In the genomic region with DNA sequence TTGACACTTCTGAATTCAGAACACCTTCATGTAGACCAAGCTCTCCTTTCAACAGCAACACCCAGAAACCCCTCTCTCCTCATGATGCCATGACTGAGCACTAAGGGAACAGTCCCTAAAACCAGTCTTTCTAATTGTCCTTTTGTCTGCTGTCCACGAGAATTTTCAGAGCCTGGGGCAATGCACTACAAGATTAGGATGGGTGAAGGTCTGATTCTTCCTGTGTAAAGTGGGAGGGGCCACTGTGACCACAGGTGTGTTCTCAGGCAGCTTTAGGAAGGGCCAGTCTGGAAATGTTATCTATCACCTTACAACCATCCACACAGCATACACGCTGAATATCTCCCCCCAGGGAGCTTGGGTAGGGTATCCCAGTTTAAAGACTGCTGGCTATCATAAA, we compare ENCODE assay signal across 24 cellular contexts. TPM values are rescaled to one million over a fixed set of nuclear protein-coding genes. Genes with fewer than 3 reads are reported as not detected.
DNase-seq lines count a peak whose midpoint lies in the region; ATAC-seq, FAIRE-seq and TF ChIP-seq lines count a peak whose summit lies in the region.
"Had no signal": no experiment of that assay in that cellular context is flagged by ENCODE, and none has a peak within 500 bp of the region (broad histone marks: within the 10 kb centered on the region; RNA-seq: fewer than 3 reads in every experiment).

No MANE protein-coding gene starts in this region.

- DNase-seq in ELF-1 (ENCODE audit: low read depth, low spot score) (peak; percentile 59), K562 (ENCODE audit: extremely low read depth in 1 of 4, low spot score in 3 of 4) (no peak), mesendoderm (peak; percentile 50), GM13977 (ENCODE audit: low spot score) (no peak), left cardiac atrium (no peak), NCI-H1092 treated with DMSO at 0.1 percent for 48 hours (lab: John Stamatoyannopoulos, UW) (no peak)
- no peak for DNase-seq in activated T-helper 2 cell treated with anti-CD3 and anti-CD28 coated beads, Interferon-gamma antibody, Interleukin-2, Interleukin-4, amounts not matched to agents 10 μg/mL and 5 μg/mL and 100 μg/mL, durations not matched to agents 14 hours and 24 hours and 36 hours (ENCODE audit: low spot score)
- DNase-seq: Caco-2; CD4-positive, CD25-positive, alpha-beta regulatory T cell; CD8-positive, alpha-beta T cell; DMS153; DND-41; GF-D8; GOT3; HFFc6 had no signal

- no peaks in the 10 kb centered on the region for H3K9me3 Mint-ChIP-seq in activated T-helper 2 cell treated with anti-CD3 and anti-CD28 coated beads, Interferon-gamma antibody, Interleukin-2, Interleukin-4, amounts not matched to agents 10 μg/mL and 5 μg/mL and 100 μg/mL, durations not matched to agents 14 hours and 24 hours and 36 hours
- H3K9me3 Mint-ChIP-seq: CD4-positive, CD25-positive, alpha-beta regulatory T cell; CD8-positive, alpha-beta T cell; HFFc6 had no signal

- H3F3A ChIP-seq in Loucy (ENCODE audit: low read depth): no peaks in the 10 kb centered on the region

- no peak overlapping the region for H3K27ac Mint-ChIP-seq in activated T-helper 2 cell treated with anti-CD3 and anti-CD28 coated beads, Interferon-gamma antibody, Interleukin-2, Interleukin-4, amounts not matched to agents 10 μg/mL and 5 μg/mL and 100 μg/mL, durations not matched to agents 14 hours and 24 hours and 36 hours
- H3K27ac Mint-ChIP-seq: B cell; CD8-positive, alpha-beta T cell; HFFc6 had no signal

- no peak overlapping the region for H2BK120ac ChIP-seq in mesendoderm (ENCODE audit: low read depth, low read length)

- no peak for TF ChIP-seq EP300 in K562 (IDR thresholded peaks at IDR 0.05; ENCODE audit: low read length)

- WGBS in K562 (ENCODE audit: insufficient coverage, low coverage, missing lambda C conversion rate): 63% methylated on average over 2 of the region's 2 CpGs
- no CpG with 5 or more reads among the region's 2 CpGs for whole genome bisulfite sequencing in mesendoderm (ENCODE audit: extremely low coverage, insufficient coverage, low lambda C conversion rate)

- no TSS peak for BruUV-seq in K562 (replicated peaks; lab: Mats Ljungman, UMichigan)

- no peak overlapping the region for H2BK5ac ChIP-seq in mesendoderm (ENCODE audit: low read length)

- H3K27me3 ChIP-seq in Loucy (ENCODE audit: insufficient read depth, low read length, poor library complexity, severe bottlenecking) (no peaks in the 10 kb centered on the region), K562 (ENCODE audit: control insufficient read depth in 2 of 2, insufficient read depth in 2 of 2, low read length in 2 of 2) (no peaks in the 10 kb centered on the region), mesendoderm (ENCODE audit: insufficient read depth, low read length, poor library complexity) (no peaks in the 10 kb centered on the region)
- H3K27me3 ChIP-seq: BLaER1 had no signal

- H3K36me3 Mint-ChIP-seq in activated T-helper 2 cell treated with anti-CD3 and anti-CD28 coated beads, Interferon-gamma antibody, Interleukin-2, Interleukin-4, amounts not matched to agents 10 μg/mL and 5 μg/mL and 100 μg/mL, durations not matched to agents 14 hours and 24 hours and 36 hours (ENCODE audit: low read depth): peaks cover 60% of the 10 kb centered on the region

- H3K9me2 ChIP-seq in Loucy (replicated peaks; ENCODE audit: low read depth, low read length): no peaks in the 10 kb centered on the region

- peaks cover 15% of the 10 kb centered on the region for H3K79me1 ChIP-seq in mesendoderm (ENCODE audit: low read length)

- H3K23ac ChIP-seq in mesendoderm (ENCODE audit: low read length): no peak overlapping the region

- peaks cover 21% of the 10 kb centered on the region for H3K4me1 ChIP-seq in Loucy (ENCODE audit: insufficient read depth, low read length, poor library complexity, severe bottlenecking)
- H3K4me1 ChIP-seq in K562 (replicated peaks in 1 of 2; ENCODE audit: control insufficient read depth in 2 of 2, insufficient read depth in 2 of 2, low read length in 2 of 2): no peaks in the 10 kb centered on the region
- peaks cover 11% of the 10 kb centered on the region for H3K4me1 ChIP-seq in mesendoderm (ENCODE audit: control insufficient read depth, low read depth, low read length)
- H3K4me1 ChIP-seq: Caco-2 had no signal

- H3K9ac ChIP-seq in Loucy (ENCODE audit: low read depth, low read length, poor library complexity, severe bottlenecking): no peak overlapping the region
- H3K9ac ChIP-seq in K562 (ENCODE audit: insufficient read depth in 1 of 2, low read depth in 2 of 2, low read length in 2 of 2): no peak overlapping the region
- no peak overlapping the region for H3K9ac ChIP-seq in mesendoderm (ENCODE audit: low read length)
- H3K9ac ChIP-seq: BLaER1 had no signal

- no peak for FAIRE-seq in K562 (lab: Jason Lieb, UNC)
- FAIRE-seq: A204.1, GM12892, H54 had no signal

- H3K36me3 ChIP-seq in Loucy (ENCODE audit: insufficient read depth, low read length) (peaks cover 47% of the 10 kb centered on the region; the same call in 1 of the 2 replicates), K562 (ENCODE audit: control insufficient read depth, insufficient read depth, low read length) (peaks cover 88% of the 10 kb centered on the region), mesendoderm (ENCODE audit: control insufficient read depth, insufficient read depth, low read length) (no peaks in the 10 kb centered on the region)

- H3K27me3 Mint-ChIP-seq in activated T-helper 2 cell treated with anti-CD3 and anti-CD28 coated beads, Interferon-gamma antibody, Interleukin-2, Interleukin-4, amounts not matched to agents 10 μg/mL and 5 μg/mL and 100 μg/mL, durations not matched to agents 14 hours and 24 hours and 36 hours (ENCODE audit: low read depth): no peaks in the 10 kb centered on the region
- H3K27me3 Mint-ChIP-seq: B cell; CD4-positive, CD25-positive, alpha-beta regulatory T cell had no signal

- no peak overlapping the region for H4K5ac ChIP-seq in mesendoderm (ENCODE audit: low read length)

- POLR2A ChIA-PET in K562 (lab: Yijun Ruan, JAX): interaction anchor here (0.7 to 1.3 kb wide), 4 partner anchors 9 to 210 kb away, joined by 3 to 4 read pairs (median 3); no protein-coding TSS in a partner anchor

- H3K9me1 ChIP-seq in K562 (ENCODE audit: control insufficient read depth, insufficient read depth, low read length): no peaks in the 10 kb centered on the region

- H4K8ac ChIP-seq in mesendoderm (ENCODE audit: low read depth, low read length): no peak overlapping the region

- H2BK15ac ChIP-seq in mesendoderm (replicated peaks; ENCODE audit: low read depth): no peak overlapping the region

- ATAC-seq in K562 (no peak), left cardiac atrium (no peak)
- ATAC-seq: CD8-positive, alpha-beta T cell had no signal

- H3K9me3 ChIP-seq in Loucy (ENCODE audit: insufficient read depth, low read depth, low read length) (no peaks in the 10 kb centered on the region), K562 (replicated peaks; ENCODE audit: control insufficient read depth, insufficient read depth, low read depth, low read length) (no peaks in the 10 kb centered on the region)
- H3K9me3 ChIP-seq: BLaER1, Caco-2, HAP-1 had no signal

- TF ChIP-seq POLR2A in K562 (conservative IDR thresholded peaks at IDR 0.05): no peak

- CTCF ChIA-PET in K562 (lab: Yijun Ruan, JAX; ENCODE audit: low intra/inter-chr PET ratio): no interaction called here

- H4K20me1 ChIP-seq in Loucy (ENCODE audit: insufficient read depth, low read length, poor library complexity, severe bottlenecking) (peaks cover 13% of the 10 kb centered on the region), K562 (replicated peaks; ENCODE audit: control insufficient read depth, insufficient read depth, low read length) (no peaks in the 10 kb centered on the region; the same call in 1 of the 2 replicates)

- no peak overlapping the region for H3K56ac ChIP-seq in mesendoderm (ENCODE audit: low read length)

- in situ Hi-C loops in K562 (cut with MboI) (no loop called here), GM13977 (cut with MboI; ENCODE audit: low pct_unique_long_range_greater_than_20kb, low sequenced_read_pairs, unreplicated experiment) (no loop called here)

- no peak overlapping the region for H3K18ac ChIP-seq in mesendoderm (ENCODE audit: low read length)

- no peak overlapping the region for H3K4ac ChIP-seq in mesendoderm (ENCODE audit: low read depth, low read length)

- H2AK5ac ChIP-seq in mesendoderm (ENCODE audit: low read length): no peak overlapping the region

- H3K79me2 ChIP-seq in Loucy (ENCODE audit: insufficient read depth, low read length) (peaks cover 49% of the 10 kb centered on the region), K562 (ENCODE audit: control insufficient read depth, insufficient read depth, low read length) (peaks cover 31% of the 10 kb centered on the region), mesendoderm (ENCODE audit: control insufficient read depth, insufficient read depth, low read length) (peaks cover 10% of the 10 kb centered on the region)

- no peak for TF ChIP-seq RAD21 in K562 (CRISPR knock-in tag; conservative IDR thresholded peaks at IDR 0.05 in 1 of 2, IDR thresholded peaks at IDR 0.05 in 1 of 2)

- H2AFZ ChIP-seq in Loucy (ENCODE audit: low read length) (no peak overlapping the region), K562 (ENCODE audit: low read depth, low read length) (no peak overlapping the region)

- intact Hi-C loops in K562 (cut with micrococcal nuclease) (no loop called here), left cardiac atrium (cut with DNase I) (no loop called here)
- intact Hi-C loops in activated T-helper 2 cell treated with anti-CD3 and anti-CD28 coated beads, Interferon-gamma antibody, Interleukin-2, Interleukin-4, amounts not matched to agents 10 μg/mL and 5 μg/mL and 100 μg/mL, durations not matched to agents 14 hours and 24 hours and 36 hours (cut with micrococcal nuclease): no loop called here

- H3K27ac ChIP-seq in K562 (ENCODE audit: extremely low read depth, low read depth, low read length) (no peak overlapping the region), mesendoderm (ENCODE audit: low read depth, low read length) (no peak overlapping the region)
- H3K27ac ChIP-seq: 22Rv1, BLaER1, C4-2B had no signal

- H3K4me3 Mint-ChIP-seq in activated T-helper 2 cell treated with anti-CD3 and anti-CD28 coated beads, Interferon-gamma antibody, Interleukin-2, Interleukin-4, amounts not matched to agents 10 μg/mL and 5 μg/mL and 100 μg/mL, durations not matched to agents 14 hours and 24 hours and 36 hours (ENCODE audit: low read depth): no peak overlapping the region
- H3K4me3 Mint-ChIP-seq: B cell; CD4-positive, CD25-positive, alpha-beta regulatory T cell; CD8-positive, alpha-beta T cell; HFFc6 had no signal

- H3K4me3 ChIP-seq in Loucy (ENCODE audit: low read length, poor library complexity, severe bottlenecking) (no peak overlapping the region), K562 (no peak overlapping the region), mesendoderm (ENCODE audit: low read length) (no peak overlapping the region)
- H3K4me3 ChIP-seq: BLaER1, HAP-1 had no signal

- no peak for TF ChIP-seq CTCF in Loucy (conservative IDR thresholded peaks at IDR 0.05; ENCODE audit: low read length)
- no peak for TF ChIP-seq CTCF in K562 (IDR thresholded peaks at IDR 0.05 in 2 of 3, conservative IDR thresholded peaks at IDR 0.05 in 1 of 3; ENCODE audit: insufficient read depth in 2 of 3, low read depth in 1 of 3, low read length in 3 of 3)
- TF ChIP-seq CTCF in GM13977 (IDR thresholded peaks at IDR 0.05; ENCODE audit: extremely low read depth, insufficient read depth, missing control alignments): no peak

- H3K4me2 ChIP-seq in Loucy (ENCODE audit: low read depth, low read length, poor library complexity, severe bottlenecking) (peak overlapping the region; percentile 22), K562 (ENCODE audit: insufficient read depth, low read length) (no peak overlapping the region), mesendoderm (ENCODE audit: low read length) (no peak overlapping the region)
- H3K4me2 ChIP-seq: BLaER1 had no signal

- peaks cover 7% of the 10 kb centered on the region for H3K4me1 Mint-ChIP-seq in activated T-helper 2 cell treated with anti-CD3 and anti-CD28 coated beads, Interferon-gamma antibody, Interleukin-2, Interleukin-4, amounts not matched to agents 10 μg/mL and 5 μg/mL and 100 μg/mL, durations not matched to agents 14 hours and 24 hours and 36 hours (ENCODE audit: low read depth)
- H3K4me1 Mint-ChIP-seq: B cell had no signal

RNA-seq across cellular contexts. Expression of gene PAXIP1, which starts 7.9 kb away (rescaled TPM):
- total RNA-seq in K562 (2011; cell fraction: chromatin; rRNA removed; ENCODE audit: low replicate concordance): 30.7 and 81.3 TPM in 2 replicates
- total RNA-seq in K562 (2011; cell fraction: nucleolus; rRNA removed): 17.8 and 20.4 TPM in 2 replicates
- 36.7 and 53.3 TPM in 2 replicates for total RNA-seq in K562 (2011; cell fraction: nucleoplasm; rRNA removed)
- total RNA-seq in K562 (2014; rRNA removed): 25.4 and 26.9 TPM in 2 replicates
- 25.9 and 26.1 TPM in 2 replicates for total RNA-seq in K562 (2014; rRNA removed; fragmentation: Illumina TruSeq; extraction: Trizol)
- 29.2 and 30.2 TPM in 2 replicates for total RNA-seq in K562 (2015; rRNA removed; fragmentation: Illumina TruSeq; extraction: Trizol)
- total RNA-seq in K562 (2021): 28.2 and 28.4 TPM in 2 replicates
- polyA plus RNA-seq in K562 (2011; rRNA removed): 19.0 and 29.1 TPM in 2 replicates
- 16.4 and 39.5 TPM in 2 replicates for polyA plus RNA-seq in K562 (2011; cell fraction: cytosol; rRNA removed)
- polyA plus RNA-seq in K562 (2011; cell fraction: nucleus; rRNA removed): 29.6 and 42.3 TPM in 2 replicates
- polyA plus RNA-seq in K562 (2012): 17.0 and 20.7 TPM in 2 replicates
- polyA plus RNA-seq in K562 (2014; fragmentation: Illumina TruSeq; extraction: Trizol): 30.1 and 36.1 TPM in 2 replicates
- 10 to 100 TPM in 1 of 2 experiments, 1 to 10 TPM in 1; 9.7 to 17.5 TPM for polyA plus RNA-seq in K562 (2014; fragmentation: Nextera tagmentation; extraction: Ambion mirVana)
- 35.3 and 37.9 TPM in 2 replicates for polyA plus RNA-seq in K562 (2014; rRNA removed)
- 15.4 and 19.7 TPM in 2 replicates for polyA minus RNA-seq in K562 (2011; rRNA and poly(A)+ RNA removed)
- polyA minus RNA-seq in K562 (2011; cell fraction: cytosol; rRNA and poly(A)+ RNA removed): 8.6 and 8.7 TPM in 2 replicates
- 21.9 and 22.2 TPM in 2 replicates for polyA minus RNA-seq in K562 (2011; cell fraction: nucleus; rRNA and poly(A)+ RNA removed)
- 28.1 TPM for polyA plus RNA-seq in mesendoderm (2013, experiment 1 of 2)
- polyA plus RNA-seq in mesendoderm (2013, experiment 2 of 2): 28.6 TPM
- total RNA-seq in left cardiac atrium: 1 to 10 TPM; 7.9 to 8.7 TPM
- 33.6 and 34.3 TPM in 2 replicates for total RNA-seq in activated T-helper 2 cell treated with anti-CD3 and anti-CD28 coated beads, Interferon-gamma antibody, Interleukin-2, Interleukin-4, amounts not matched to agents 10 μg/mL and 5 μg/mL and 100 μg/mL, durations not matched to agents 14 hours and 24 hours and 36 hours

Comparison
In these comparisons a context has a peak if more than half of its experiments do, and no peak if none do; other contexts are left out.
1. DNase-seq: peak in ELF-1 (single experiment) and mesendoderm (single experiment); none in K562 (0 of 4), GM13977 (single experiment), left cardiac atrium (single experiment), NCI-H1092 treated with DMSO at 0.1 percent for 48 hours (single experiment) and activated T-helper 2 cell treated with anti-CD3 and anti-CD28 coated beads, Interferon-gamma antibody, Interleukin-2, Interleukin-4, amounts not matched to agents 10 μg/mL and 5 μg/mL and 100 μg/mL, durations not matched to agents 14 hours and 24 hours and 36 hours (single experiment).